Comparison of ENCODE assay signal across 1 cellular context in the genomic region with DNA sequence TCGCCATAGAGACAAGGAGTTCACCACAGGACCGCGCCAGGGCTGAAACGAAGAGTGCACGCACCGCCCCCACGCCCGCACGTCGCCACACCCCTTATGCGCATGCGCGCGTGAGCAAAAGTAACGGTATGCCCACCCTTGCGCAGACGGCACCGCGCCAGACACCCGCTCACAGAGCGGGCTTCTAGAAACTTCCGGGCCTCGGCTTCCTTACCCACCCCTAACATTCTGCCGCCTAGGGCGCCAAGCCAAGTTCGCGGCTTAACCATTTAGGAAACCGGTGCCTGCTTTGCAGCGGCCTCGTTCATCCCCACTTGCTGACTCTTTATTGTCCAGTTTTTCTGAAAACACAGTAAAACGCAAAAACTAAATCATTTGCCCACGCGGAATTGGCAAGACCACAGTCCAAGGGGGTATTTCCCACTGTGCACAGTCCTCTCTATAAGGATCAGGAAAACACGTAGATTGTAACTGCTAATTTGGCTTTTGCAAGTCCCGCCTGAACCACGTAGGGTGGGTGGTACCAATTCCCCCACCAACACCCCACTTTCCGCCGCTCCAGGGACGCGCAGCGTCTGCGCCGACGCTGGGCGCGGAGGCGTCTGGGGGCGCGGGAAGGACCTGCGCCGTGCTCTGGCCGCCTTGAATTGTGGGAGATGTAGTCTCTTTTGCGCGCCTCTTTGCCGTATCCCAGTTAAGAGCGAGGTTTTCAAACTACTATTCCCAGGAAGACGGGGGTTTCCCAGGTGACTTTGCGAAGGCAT.
A peak's percentile ranks its signal among the peaks of the same experiment; 100 is the strongest.
TF ChIP-seq lines count a peak whose summit lies in the region.

Gene FBXO15, minus strand, starts transcription at position 56 of the 764 bp plus-strand sequence. Its CDS starts 49 bp downstream, at position 7.
Gene TIMM21, plus strand, starts transcription at position 745 of the 764 bp plus-strand sequence. CDS start 286 bp downstream, outside the sequence.

TF ChIP-seq in HepG2, 621 proteins besides CTCF, POLR2A, EP300 and RAD21 (continued from another document and continues in another):
- TF ChIP-seq, protein P1, sequence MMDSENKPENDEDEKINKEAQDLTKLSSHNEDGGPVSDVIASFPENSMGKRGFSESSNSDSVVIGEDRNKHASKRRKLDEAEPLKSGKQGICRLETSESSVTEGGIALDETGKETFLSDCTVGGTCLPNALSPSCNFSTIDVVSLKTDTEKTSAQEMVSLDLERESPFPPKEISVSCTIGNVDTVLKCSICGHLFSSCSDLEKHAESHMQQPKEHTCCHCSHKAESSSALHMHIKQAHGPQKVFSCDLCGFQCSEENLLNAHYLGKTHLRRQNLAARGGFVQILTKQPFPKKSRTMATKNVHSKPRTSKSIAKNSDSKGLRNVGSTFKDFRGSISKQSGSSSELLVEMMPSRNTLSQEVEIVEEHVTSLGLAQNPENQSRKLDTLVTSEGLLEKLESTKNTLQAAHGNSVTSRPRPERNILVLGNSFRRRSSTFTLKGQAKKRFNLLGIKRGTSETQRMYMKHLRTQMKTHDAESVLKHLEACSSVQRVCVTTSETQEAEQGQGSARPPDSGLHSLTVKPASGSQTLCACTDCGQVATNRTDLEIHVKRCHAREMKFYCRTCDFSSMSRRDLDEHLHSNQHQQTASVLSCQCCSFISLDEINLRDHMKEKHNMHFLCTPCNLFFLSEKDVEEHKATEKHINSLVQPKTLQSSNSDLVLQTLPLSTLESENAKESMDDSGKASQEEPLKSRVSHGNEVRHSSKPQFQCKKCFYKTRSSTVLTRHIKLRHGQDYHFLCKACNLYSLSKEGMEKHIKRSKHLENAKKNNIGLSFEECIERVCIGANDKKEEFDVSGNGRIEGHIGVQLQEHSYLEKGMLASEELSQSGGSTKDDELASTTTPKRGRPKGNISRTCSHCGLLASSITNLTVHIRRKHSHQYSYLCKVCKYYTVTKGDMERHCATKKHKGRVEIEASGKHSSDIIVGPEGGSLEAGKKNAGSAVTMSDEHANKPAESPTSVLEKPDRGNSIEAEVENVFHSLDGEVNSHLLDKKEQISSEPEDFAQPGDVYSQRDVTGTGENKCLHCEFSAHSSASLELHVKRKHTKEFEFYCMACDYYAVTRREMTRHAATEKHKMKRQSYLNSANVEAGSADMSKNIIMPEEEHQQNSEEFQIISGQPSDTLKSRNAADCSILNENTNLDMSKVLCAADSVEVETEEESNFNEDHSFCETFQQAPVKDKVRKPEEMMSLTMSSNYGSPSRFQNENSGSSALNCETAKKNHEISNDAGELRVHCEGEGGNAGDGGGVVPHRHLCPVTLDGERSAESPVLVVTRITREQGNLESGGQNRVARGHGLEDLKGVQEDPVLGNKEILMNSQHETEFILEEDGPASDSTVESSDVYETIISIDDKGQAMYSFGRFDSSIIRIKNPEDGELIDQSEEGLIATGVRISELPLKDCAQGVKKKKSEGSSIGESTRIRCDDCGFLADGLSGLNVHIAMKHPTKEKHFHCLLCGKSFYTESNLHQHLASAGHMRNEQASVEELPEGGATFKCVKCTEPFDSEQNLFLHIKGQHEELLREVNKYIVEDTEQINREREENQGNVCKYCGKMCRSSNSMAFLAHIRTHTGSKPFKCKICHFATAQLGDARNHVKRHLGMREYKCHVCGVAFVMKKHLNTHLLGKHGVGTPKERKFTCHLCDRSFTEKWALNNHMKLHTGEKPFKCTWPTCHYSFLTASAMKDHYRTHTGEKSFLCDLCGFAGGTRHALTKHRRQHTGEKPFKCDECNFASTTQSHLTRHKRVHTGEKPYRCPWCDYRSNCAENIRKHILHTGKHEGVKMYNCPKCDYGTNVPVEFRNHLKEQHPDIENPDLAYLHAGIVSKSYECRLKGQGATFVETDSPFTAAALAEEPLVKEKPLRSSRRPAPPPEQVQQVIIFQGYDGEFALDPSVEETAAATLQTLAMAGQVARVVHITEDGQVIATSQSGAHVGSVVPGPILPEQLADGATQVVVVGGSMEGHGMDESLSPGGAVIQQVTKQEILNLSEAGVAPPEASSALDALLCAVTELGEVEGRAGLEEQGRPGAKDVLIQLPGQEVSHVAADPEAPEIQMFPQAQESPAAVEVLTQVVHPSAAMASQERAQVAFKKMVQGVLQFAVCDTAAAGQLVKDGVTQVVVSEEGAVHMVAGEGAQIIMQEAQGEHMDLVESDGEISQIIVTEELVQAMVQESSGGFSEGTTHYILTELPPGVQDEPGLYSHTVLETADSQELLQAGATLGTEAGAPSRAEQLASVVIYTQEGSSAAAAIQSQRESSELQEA (CRISPR knock-in tag; IDR thresholded peaks at IDR 0.05; ENCODE audit: not compliant biosample characterization): peak; percentile 58
- TF ChIP-seq MXD4 (CRISPR knock-in tag; IDR thresholded peaks at IDR 0.05): peak; percentile 84
- no peak for TF ChIP-seq PAF1 (CRISPR knock-in tag; IDR thresholded peaks at IDR 0.05)
- no peak for TF ChIP-seq PTBP1 (IDR thresholded peaks at IDR 0.05; ENCODE audit: low read depth, low read length, poor library complexity, severe bottlenecking)
- TF ChIP-seq RBAK (CRISPR knock-in tag; IDR thresholded peaks at IDR 0.05): no peak
- TF ChIP-seq MED8 (CRISPR knock-in tag; IDR thresholded peaks at IDR 0.05; ENCODE audit: insufficient replicate concordance): no peak
- TF ChIP-seq, protein P2, sequence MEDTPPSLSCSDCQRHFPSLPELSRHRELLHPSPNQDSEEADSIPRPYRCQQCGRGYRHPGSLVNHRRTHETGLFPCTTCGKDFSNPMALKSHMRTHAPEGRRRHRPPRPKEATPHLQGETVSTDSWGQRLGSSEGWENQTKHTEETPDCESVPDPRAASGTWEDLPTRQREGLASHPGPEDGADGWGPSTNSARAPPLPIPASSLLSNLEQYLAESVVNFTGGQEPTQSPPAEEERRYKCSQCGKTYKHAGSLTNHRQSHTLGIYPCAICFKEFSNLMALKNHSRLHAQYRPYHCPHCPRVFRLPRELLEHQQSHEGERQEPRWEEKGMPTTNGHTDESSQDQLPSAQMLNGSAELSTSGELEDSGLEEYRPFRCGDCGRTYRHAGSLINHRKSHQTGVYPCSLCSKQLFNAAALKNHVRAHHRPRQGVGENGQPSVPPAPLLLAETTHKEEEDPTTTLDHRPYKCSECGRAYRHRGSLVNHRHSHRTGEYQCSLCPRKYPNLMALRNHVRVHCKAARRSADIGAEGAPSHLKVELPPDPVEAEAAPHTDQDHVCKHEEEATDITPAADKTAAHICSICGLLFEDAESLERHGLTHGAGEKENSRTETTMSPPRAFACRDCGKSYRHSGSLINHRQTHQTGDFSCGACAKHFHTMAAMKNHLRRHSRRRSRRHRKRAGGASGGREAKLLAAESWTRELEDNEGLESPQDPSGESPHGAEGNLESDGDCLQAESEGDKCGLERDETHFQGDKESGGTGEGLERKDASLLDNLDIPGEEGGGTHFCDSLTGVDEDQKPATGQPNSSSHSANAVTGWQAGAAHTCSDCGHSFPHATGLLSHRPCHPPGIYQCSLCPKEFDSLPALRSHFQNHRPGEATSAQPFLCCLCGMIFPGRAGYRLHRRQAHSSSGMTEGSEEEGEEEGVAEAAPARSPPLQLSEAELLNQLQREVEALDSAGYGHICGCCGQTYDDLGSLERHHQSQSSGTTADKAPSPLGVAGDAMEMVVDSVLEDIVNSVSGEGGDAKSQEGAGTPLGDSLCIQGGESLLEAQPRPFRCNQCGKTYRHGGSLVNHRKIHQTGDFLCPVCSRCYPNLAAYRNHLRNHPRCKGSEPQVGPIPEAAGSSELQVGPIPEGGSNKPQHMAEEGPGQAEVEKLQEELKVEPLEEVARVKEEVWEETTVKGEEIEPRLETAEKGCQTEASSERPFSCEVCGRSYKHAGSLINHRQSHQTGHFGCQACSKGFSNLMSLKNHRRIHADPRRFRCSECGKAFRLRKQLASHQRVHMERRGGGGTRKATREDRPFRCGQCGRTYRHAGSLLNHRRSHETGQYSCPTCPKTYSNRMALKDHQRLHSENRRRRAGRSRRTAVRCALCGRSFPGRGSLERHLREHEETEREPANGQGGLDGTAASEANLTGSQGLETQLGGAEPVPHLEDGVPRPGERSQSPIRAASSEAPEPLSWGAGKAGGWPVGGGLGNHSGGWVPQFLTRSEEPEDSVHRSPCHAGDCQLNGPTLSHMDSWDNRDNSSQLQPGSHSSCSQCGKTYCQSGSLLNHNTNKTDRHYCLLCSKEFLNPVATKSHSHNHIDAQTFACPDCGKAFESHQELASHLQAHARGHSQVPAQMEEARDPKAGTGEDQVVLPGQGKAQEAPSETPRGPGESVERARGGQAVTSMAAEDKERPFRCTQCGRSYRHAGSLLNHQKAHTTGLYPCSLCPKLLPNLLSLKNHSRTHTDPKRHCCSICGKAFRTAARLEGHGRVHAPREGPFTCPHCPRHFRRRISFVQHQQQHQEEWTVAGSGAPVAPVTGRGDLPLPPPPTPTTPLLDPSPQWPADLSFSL (CRISPR knock-in tag; IDR thresholded peaks at IDR 0.05): no peak
- no peak for TF ChIP-seq ATRX (CRISPR knock-in tag; IDR thresholded peaks at IDR 0.05; ENCODE audit: borderline replicate concordance)
- TF ChIP-seq JUN (CRISPR knock-in tag; IDR thresholded peaks at IDR 0.05): no peak
- no peak for TF ChIP-seq ZBTB25 (CRISPR knock-in tag; IDR thresholded peaks at IDR 0.05)
- no peak for TF ChIP-seq THYN1 (CRISPR knock-in tag; IDR thresholded peaks at IDR 0.05; ENCODE audit: borderline replicate concordance, low read depth)
- peak; percentile 84; the same call in 1 of the 2 replicates for TF ChIP-seq ZNF350 (CRISPR knock-in tag; IDR thresholded peaks at IDR 0.05; ENCODE audit: borderline replicate concordance, low read depth)
- TF ChIP-seq ZNF891 (CRISPR knock-in tag; IDR thresholded peaks at IDR 0.05): peak; percentile 87
- no peak for TF ChIP-seq ZNF713 (CRISPR knock-in tag; IDR thresholded peaks at IDR 0.05)
- TF ChIP-seq ZSCAN9 (CRISPR knock-in tag; IDR thresholded peaks at IDR 0.05; ENCODE audit: borderline replicate concordance): 0 out of 2 replicates have a peak, but pooled peaks have one; percentile 69
- TF ChIP-seq ELF3 (CRISPR knock-in tag; IDR thresholded peaks at IDR 0.05): peak; percentile 57; the same call in 1 of the 2 replicates
- peak; percentile 60 for TF ChIP-seq FOXO1 (CRISPR knock-in tag; IDR thresholded peaks at IDR 0.05)
- no peak for TF ChIP-seq ZNF784 (CRISPR knock-in tag; IDR thresholded peaks at IDR 0.05; ENCODE audit: borderline replicate concordance)
- TF ChIP-seq ZNF564 (CRISPR knock-in tag; IDR thresholded peaks at IDR 0.05): peak; percentile 75; the same call in 1 of the 2 replicates
- peak; percentile 56; the same call in 1 of the 2 replicates for TF ChIP-seq CHD4 (IDR thresholded peaks at IDR 0.05; ENCODE audit: borderline replicate concordance, low read length)
- peak; percentile 60; the same call in 1 of the 2 replicates for TF ChIP-seq ZNF331 (CRISPR knock-in tag; IDR thresholded peaks at IDR 0.05)
- TF ChIP-seq DMAP1 (CRISPR knock-in tag; IDR thresholded peaks at IDR 0.05): peak; percentile 79; the same call in 1 of the 2 replicates
- TF ChIP-seq RFX5 (IDR thresholded peaks at IDR 0.05; ENCODE audit: low read depth, low read length): no peak
- no peak for TF ChIP-seq ZNF737 (CRISPR knock-in tag; IDR thresholded peaks at IDR 0.05; ENCODE audit: borderline replicate concordance)
- no peak for TF ChIP-seq CENPT (CRISPR knock-in tag; IDR thresholded peaks at IDR 0.05; ENCODE audit: low read depth)
- no peak for TF ChIP-seq TRIM24 (CRISPR knock-in tag; IDR thresholded peaks at IDR 0.05)
- no peak for TF ChIP-seq ZNF607 (CRISPR knock-in tag; IDR thresholded peaks at IDR 0.05; ENCODE audit: borderline replicate concordance)
- TF ChIP-seq BRCA1 (CRISPR knock-in tag; IDR thresholded peaks at IDR 0.05): peak; percentile 80
- TF ChIP-seq ZNF496 (CRISPR knock-in tag; IDR thresholded peaks at IDR 0.05; ENCODE audit: insufficient replicate concordance): no peak
- TF ChIP-seq ARNTL (CRISPR knock-in tag; IDR thresholded peaks at IDR 0.05): no peak
- TF ChIP-seq TARDBP (CRISPR knock-in tag; IDR thresholded peaks at IDR 0.05): peak; percentile 49; the same call in 1 of the 2 replicates
- no peak; the same call in 1 of the 2 replicates for TF ChIP-seq DPF2 (CRISPR knock-in tag; IDR thresholded peaks at IDR 0.05; ENCODE audit: borderline replicate concordance, low read depth)
- peak; percentile 99 for TF ChIP-seq ZNF430 (CRISPR knock-in tag; IDR thresholded peaks at IDR 0.05)
- TF ChIP-seq SMAD1 (CRISPR knock-in tag; IDR thresholded peaks at IDR 0.05; ENCODE audit: borderline replicate concordance, low read depth): no peak
- no peak for TF ChIP-seq ZNF839 (CRISPR knock-in tag; IDR thresholded peaks at IDR 0.05; ENCODE audit: borderline replicate concordance)
- peak; percentile 74 for TF ChIP-seq ERF (CRISPR knock-in tag; IDR thresholded peaks at IDR 0.05)
- no peak for TF ChIP-seq ZNF468 (CRISPR knock-in tag; IDR thresholded peaks at IDR 0.05)
- TF ChIP-seq ZBTB21 (CRISPR knock-in tag; IDR thresholded peaks at IDR 0.05): no peak
- no peak for TF ChIP-seq JDP2 (CRISPR knock-in tag; IDR thresholded peaks at IDR 0.05; ENCODE audit: borderline replicate concordance)
- TF ChIP-seq ZNF816 (CRISPR knock-in tag; IDR thresholded peaks at IDR 0.05; ENCODE audit: borderline replicate concordance): no peak
- TF ChIP-seq, protein P3, sequence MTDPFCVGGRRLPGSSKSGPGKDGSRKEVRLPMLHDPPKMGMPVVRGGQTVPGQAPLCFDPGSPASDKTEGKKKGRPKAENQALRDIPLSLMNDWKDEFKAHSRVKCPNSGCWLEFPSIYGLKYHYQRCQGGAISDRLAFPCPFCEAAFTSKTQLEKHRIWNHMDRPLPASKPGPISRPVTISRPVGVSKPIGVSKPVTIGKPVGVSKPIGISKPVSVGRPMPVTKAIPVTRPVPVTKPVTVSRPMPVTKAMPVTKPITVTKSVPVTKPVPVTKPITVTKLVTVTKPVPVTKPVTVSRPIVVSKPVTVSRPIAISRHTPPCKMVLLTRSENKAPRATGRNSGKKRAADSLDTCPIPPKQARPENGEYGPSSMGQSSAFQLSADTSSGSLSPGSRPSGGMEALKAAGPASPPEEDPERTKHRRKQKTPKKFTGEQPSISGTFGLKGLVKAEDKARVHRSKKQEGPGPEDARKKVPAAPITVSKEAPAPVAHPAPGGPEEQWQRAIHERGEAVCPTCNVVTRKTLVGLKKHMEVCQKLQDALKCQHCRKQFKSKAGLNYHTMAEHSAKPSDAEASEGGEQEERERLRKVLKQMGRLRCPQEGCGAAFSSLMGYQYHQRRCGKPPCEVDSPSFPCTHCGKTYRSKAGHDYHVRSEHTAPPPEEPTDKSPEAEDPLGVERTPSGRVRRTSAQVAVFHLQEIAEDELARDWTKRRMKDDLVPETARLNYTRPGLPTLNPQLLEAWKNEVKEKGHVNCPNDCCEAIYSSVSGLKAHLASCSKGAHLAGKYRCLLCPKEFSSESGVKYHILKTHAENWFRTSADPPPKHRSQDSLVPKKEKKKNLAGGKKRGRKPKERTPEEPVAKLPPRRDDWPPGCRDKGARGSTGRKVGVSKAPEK (CRISPR knock-in tag; IDR thresholded peaks at IDR 0.05; ENCODE audit: borderline replicate concordance): no peak
